In the genomic region with DNA sequence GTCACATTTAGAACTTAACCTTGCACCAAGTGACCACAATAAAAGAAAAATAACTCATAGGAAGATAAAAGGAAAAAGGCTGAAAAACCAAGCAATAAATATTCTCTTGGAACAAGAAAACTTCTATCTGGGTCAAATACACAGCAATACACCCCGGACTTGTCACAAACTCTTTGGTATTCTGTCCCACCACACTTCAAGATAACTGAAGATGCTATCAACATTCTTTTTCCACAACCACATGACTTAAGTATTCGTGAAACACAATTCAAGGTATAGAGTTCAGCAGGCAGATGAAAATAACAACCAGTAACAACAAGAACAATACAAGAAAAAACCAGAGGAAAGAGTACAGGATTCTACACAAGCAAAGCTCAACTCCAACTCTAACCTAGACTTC, we compare ENCODE assay signal across 1 cellular context.
TF ChIP-seq lines count a peak whose summit lies in the region.

No MANE protein-coding gene starts in this region.

TF ChIP-seq in SK-N-SH, 30 proteins besides CTCF, POLR2A, EP300 and RAD21 (continued from another document):
- TF ChIP-seq, protein P1, sequence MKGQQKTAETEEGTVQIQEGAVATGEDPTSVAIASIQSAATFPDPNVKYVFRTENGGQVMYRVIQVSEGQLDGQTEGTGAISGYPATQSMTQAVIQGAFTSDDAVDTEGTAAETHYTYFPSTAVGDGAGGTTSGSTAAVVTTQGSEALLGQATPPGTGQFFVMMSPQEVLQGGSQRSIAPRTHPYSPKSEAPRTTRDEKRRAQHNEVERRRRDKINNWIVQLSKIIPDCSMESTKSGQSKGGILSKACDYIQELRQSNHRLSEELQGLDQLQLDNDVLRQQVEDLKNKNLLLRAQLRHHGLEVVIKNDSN (IDR thresholded peaks at IDR 0.05; ENCODE audit: borderline replicate concordance, low read depth) = no peak
